ENCODE assay signal across 23 cellular contexts in genomic region chr7:12401538-12402364, GRCh38. TPM values are rescaled to one million over a fixed set of nuclear protein-coding genes. Genes with fewer than 3 reads are reported as not detected.
DNase-seq lines count a peak whose midpoint lies in the region; ATAC-seq and TF ChIP-seq lines count a peak whose summit lies in the region.
"Had no signal": no experiment of that assay in that cellular context is flagged by ENCODE, and none has a peak within 500 bp of the region (broad histone marks: within the 10 kb centered on the region; RNA-seq: fewer than 3 reads in every experiment).

No MANE protein-coding gene starts in this region.

- no peaks in the 10 kb centered on the region for H4K20me1 ChIP-seq in neural progenitor cell (ENCODE audit: low read depth)

- H3K9me3 ChIP-seq in cardiac muscle cell (ENCODE audit: low read depth) (no peaks in the 10 kb centered on the region), right cardiac atrium (ENCODE audit: control insufficient read depth, low read length) (no peaks in the 10 kb centered on the region), neural progenitor cell (ENCODE audit: low read depth) (no peaks in the 10 kb centered on the region)
- H3K9me3 ChIP-seq: SJCRH30, thoracic aorta had no signal

- H3K27me3 ChIP-seq in cardiac muscle cell (no peaks in the 10 kb centered on the region), right cardiac atrium (ENCODE audit: control insufficient read depth, insufficient read depth) (no peaks in the 10 kb centered on the region), neural progenitor cell (peaks cover 23% of the 10 kb centered on the region)
- H3K27me3 ChIP-seq: brain microvascular endothelial cell, SJCRH30 had no signal

- no peak overlapping the region for H2AFZ ChIP-seq in neural progenitor cell (replicated peaks)
- H2AFZ ChIP-seq: GM23248 had no signal

- no peaks in the 10 kb centered on the region for H3K36me3 ChIP-seq in cardiac muscle cell
- H3K36me3 ChIP-seq in neural progenitor cell: no peaks in the 10 kb centered on the region
- H3K36me3 ChIP-seq: brain microvascular endothelial cell, gastroesophageal sphincter, SJCRH30, thoracic aorta had no signal

- DNase-seq in cardiac muscle cell (ENCODE audit: low read depth in 1 of 2, low spot score in 1 of 2): no peak
- DNase-seq in right cardiac atrium: no peak
- DNase-seq in NCI-H146 (lab: John Stamatoyannopoulos, UW): peak; percentile 15
- no peak for DNase-seq in neural progenitor cell (ENCODE audit: low spot score)
- no peak for DNase-seq in cortex of kidney (lab: John Stamatoyannopoulos, UW)
- DNase-seq in omental fat pad (ENCODE audit: low spot score): no peak
- DNase-seq: activated CD4-positive, alpha-beta T cell treated with anti-CD3 and anti-CD28 coated beads for 4 hours; brain microvascular endothelial cell; COR-L47; dermis blood vessel endothelial cell; GM23248; MV-4-11; posterior cingulate gyrus; SJCRH30; small intestine; T1000 had no signal

- H3K79me2 ChIP-seq in neural progenitor cell (ENCODE audit: low read depth): peaks cover 31% of the 10 kb centered on the region

- TF ChIP-seq CTCF in cardiac muscle cell (IDR thresholded peaks at IDR 0.05; ENCODE audit: low read depth, low read length): no peak
- TF ChIP-seq CTCF in neural progenitor cell (IDR thresholded peaks at IDR 0.05): no peak
- no peak for TF ChIP-seq CTCF in omental fat pad (IDR thresholded peaks at IDR 0.05)

- 51% methylated on average over 9 of the region's 9 CpGs for WGBS in right cardiac atrium

- H3K4me3 ChIP-seq in cardiac muscle cell: peak overlapping the region; percentile 42
- no peak overlapping the region for H3K4me3 ChIP-seq in right cardiac atrium (ENCODE audit: low read length)
- H3K4me3 ChIP-seq in neural progenitor cell: peak overlapping the region; percentile 78
- H3K4me3 ChIP-seq: gastroesophageal sphincter, GM12878, GM23248, lung, SJCRH30, thoracic aorta had no signal

- ATAC-seq in right cardiac atrium (no peak), GM21786 (IDR thresholded peaks at IDR 0.05; ENCODE audit: unreplicated experiment) (no peak), omental fat pad (ENCODE audit: low FRiP score) (no peak)
- no peak for ATAC-seq in activated T-helper 17 cell treated with anti-CD3 and anti-CD28 coated beads, Interleukin-2, amount 50 U/mL, for 72 hours (replicated peaks)
- ATAC-seq: gastroesophageal sphincter, GM12878 had no signal

- H3K27ac Mint-ChIP-seq in activated T-helper 17 cell treated with anti-CD3 and anti-CD28 coated beads, Interleukin-2, amount 50 U/mL, for 72 hours: no peak overlapping the region
- H3K27ac Mint-ChIP-seq in neural progenitor cell: no peak overlapping the region
- H3K27ac Mint-ChIP-seq: activated naive CD4-positive, alpha-beta T cell treated with anti-CD3 and anti-CD28 coated beads, Interleukin-2, amount 50 U/mL, for 24 hours had no signal

- H3K4me1 Mint-ChIP-seq in activated T-helper 17 cell treated with anti-CD3 and anti-CD28 coated beads, Interleukin-2, amount 50 U/mL, for 72 hours: peaks cover 5% of the 10 kb centered on the region
- H3K4me1 Mint-ChIP-seq in neural progenitor cell: peaks cover 6% of the 10 kb centered on the region

- H3K27ac ChIP-seq in cardiac muscle cell (peak overlapping the region; percentile 64), right cardiac atrium (ENCODE audit: low read length) (no peak overlapping the region), neural progenitor cell (no peak overlapping the region)
- H3K27ac ChIP-seq: brain microvascular endothelial cell, gastroesophageal sphincter, GM23248, SJCRH30, thoracic aorta had no signal

- H3F3A ChIP-seq in neural progenitor cell (ENCODE audit: low read depth): peaks cover 11% of the 10 kb centered on the region

- no peak overlapping the region for H3K9ac ChIP-seq in neural progenitor cell
- H3K9ac ChIP-seq: GM23248 had no signal

- H3K4me1 ChIP-seq in cardiac muscle cell (ENCODE audit: low read depth) (peaks cover 16% of the 10 kb centered on the region), right cardiac atrium (ENCODE audit: control insufficient read depth, insufficient read depth, low read length) (no peaks in the 10 kb centered on the region), neural progenitor cell (peaks cover 4% of the 10 kb centered on the region)
- H3K4me1 ChIP-seq: SJCRH30 had no signal

- intact Hi-C loops in right cardiac atrium (cut with DNase I): no loop called here

- H3K4me3 Mint-ChIP-seq in activated T-helper 17 cell treated with anti-CD3 and anti-CD28 coated beads, Interleukin-2, amount 50 U/mL, for 72 hours: peak overlapping the region; percentile 88
- H3K4me3 Mint-ChIP-seq in neural progenitor cell: no peak overlapping the region

- H3K27me3 Mint-ChIP-seq in activated T-helper 17 cell treated with anti-CD3 and anti-CD28 coated beads, Interleukin-2, amount 50 U/mL, for 72 hours: peaks cover 4% of the 10 kb centered on the region
- H3K27me3 Mint-ChIP-seq in neural progenitor cell (ENCODE audit: insufficient read depth, low read depth): peaks cover 10% of the 10 kb centered on the region

- H3K36me3 Mint-ChIP-seq in activated T-helper 17 cell treated with anti-CD3 and anti-CD28 coated beads, Interleukin-2, amount 50 U/mL, for 72 hours (ENCODE audit: low read depth): peaks cover 13% of the 10 kb centered on the region
- H3K36me3 Mint-ChIP-seq in neural progenitor cell: no peaks in the 10 kb centered on the region

- H3K4me2 ChIP-seq in neural progenitor cell: peak overlapping the region; percentile 92

- peaks cover 10% of the 10 kb centered on the region for H3K9me3 Mint-ChIP-seq in activated T-helper 17 cell treated with anti-CD3 and anti-CD28 coated beads, Interleukin-2, amount 50 U/mL, for 72 hours
- peaks cover 2% of the 10 kb centered on the region for H3K9me3 Mint-ChIP-seq in neural progenitor cell

RNA-seq across cellular contexts. Expression of gene VWDE, which starts 1.9 kb away (rescaled TPM):
- total RNA-seq in cardiac muscle cell (46.3 and 95.8 TPM in 2 replicates), right cardiac atrium (10 to 100 TPM in 3 of 4 donors, 1 to 10 TPM in 1; 9.3 to 18.4 (median 11.7) TPM), neural progenitor cell (ENCODE audit: low replicate concordance) (9.8 and 10.5 TPM in 2 replicates), omental fat pad (under 1 TPM in 3 of 4 donors, not detected in 1; 0.12 to 0.25 (median 0.16) TPM)
- polyA plus RNA-seq in cardiac muscle cell (51.5 and 104 TPM in 2 replicates), right cardiac atrium (6.1 TPM)
- total RNA-seq in activated T-helper 17 cell treated with anti-CD3 and anti-CD28 coated beads, Interleukin-2, amount 50 U/mL, for 72 hours: 10 to 100 TPM in 1 of 2 donors, 1 to 10 TPM in 1; 6.1 to 10.5 TPM
- total RNA-seq: dermis blood vessel endothelial cell, GM23248, SJCRH30 had no signal
- polyA plus RNA-seq: GM23248 had no signal
